Comparison of ENCODE assay signal across 8 cellular contexts in the genomic region with DNA sequence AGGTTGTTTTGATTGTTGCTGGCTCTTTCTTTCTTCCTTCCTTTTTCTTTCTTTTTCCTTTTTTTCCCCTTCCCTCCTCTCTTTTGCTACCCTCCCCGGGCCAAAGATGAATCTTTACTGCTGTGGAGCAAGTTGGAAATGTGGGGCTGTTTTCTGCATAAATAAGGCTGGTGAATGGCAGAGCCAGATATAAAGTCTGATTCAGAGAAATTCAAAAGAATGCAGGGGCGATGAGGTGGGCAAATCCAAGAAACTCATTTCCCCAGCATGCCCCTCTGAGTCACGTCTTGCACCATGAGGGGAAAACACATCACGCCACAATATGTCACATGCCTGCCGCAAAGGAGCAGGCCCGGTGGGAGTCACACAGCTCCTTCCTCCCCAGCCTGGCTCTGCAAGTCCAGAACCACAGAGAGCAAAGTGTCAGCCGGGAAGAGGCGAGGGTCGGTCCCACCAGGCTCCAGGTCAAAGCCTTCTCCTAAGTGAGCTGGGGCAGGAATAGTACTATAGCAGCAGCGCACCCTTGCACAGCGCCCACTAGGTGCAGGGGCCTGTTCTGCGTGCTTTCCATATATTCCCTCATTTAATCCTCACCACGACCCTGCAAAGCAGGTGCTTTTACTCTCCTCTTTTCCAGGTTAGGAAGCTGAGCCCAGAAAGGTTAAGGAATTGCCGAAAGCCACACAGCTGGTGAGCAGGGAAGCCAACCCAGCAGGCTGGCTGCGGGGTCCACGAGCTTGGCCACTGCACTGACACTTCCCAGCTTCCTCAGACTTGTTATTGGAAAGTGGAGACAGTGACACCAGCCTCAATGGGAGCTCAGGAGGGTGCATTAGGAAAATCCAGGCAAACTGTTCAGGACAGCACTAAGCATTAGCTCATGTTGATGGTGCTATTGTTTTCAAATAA.
DNase-seq lines count a peak whose midpoint lies in the region; ATAC-seq lines count a peak whose summit lies in the region.

No MANE protein-coding gene starts in this region.

- POLR2A ChIA-PET in activated CD4-positive, alpha-beta memory T cell treated with anti-CD3 and anti-CD28 coated beads, Interleukin-2, amount 10 ng/mL, durations not matched to agents 7 days and 5 days (lab: Charles Lee), result no interaction called here

- peak overlapping the region; percentile 88 to 97 for H3K18ac ChIP-seq in mesenchymal stem cell (ENCODE audit: low read depth in 1 of 2, low read length in 2 of 2)

- peaks cover 21% of the 10 kb centered on the region for H3K4me1 Mint-ChIP-seq in activated CD4-positive, alpha-beta memory T cell treated with anti-CD3 and anti-CD28 coated beads, Interleukin-2, amount 10 ng/mL, durations not matched to agents 7 days and 5 days

- peaks cover 13% of the 10 kb centered on the region; the same call in 1 of the 2 replicates for H3K27me3 ChIP-seq in BLaER1
- no peaks in the 10 kb centered on the region for H3K27me3 ChIP-seq in H7 (ENCODE audit: control insufficient read depth, insufficient read depth, low read length)
- no peaks in the 10 kb centered on the region for H3K27me3 ChIP-seq in effector memory CD4-positive, alpha-beta T cell (replicated peaks; ENCODE audit: control insufficient read depth, insufficient read depth, low read length, poor library complexity, severe bottlenecking)
- H3K27me3 ChIP-seq in mesenchymal stem cell (ENCODE audit: control insufficient read depth in 1 of 2, insufficient read depth in 1 of 2, low read length in 2 of 2), result no peaks in the 10 kb centered on the region

- WGBS in mesenchymal stem cell, result 14% methylated on average over 16 of the region's 16 CpGs

- H2BK15ac ChIP-seq in mesenchymal stem cell (ENCODE audit: low read depth, poor library complexity, severe bottlenecking), result peak overlapping the region; percentile 45

- no peak overlapping the region for H3K23ac ChIP-seq in mesenchymal stem cell (ENCODE audit: low read length in 2 of 2)

- CTCF ChIA-PET in activated CD4-positive, alpha-beta memory T cell treated with anti-CD3 and anti-CD28 coated beads, Interleukin-2, amount 10 ng/mL, durations not matched to agents 7 days and 5 days (lab: Charles Lee), result interaction anchor here (0.6 to 1.4 kb wide), 11 partner anchors 8 to 370 kb away, joined by 3 to 7 read pairs (median 3); no protein-coding TSS in a partner anchor

- no peaks in the 10 kb centered on the region for H3K36me3 Mint-ChIP-seq in activated CD4-positive, alpha-beta memory T cell treated with anti-CD3 and anti-CD28 coated beads, Interleukin-2, amount 10 ng/mL, durations not matched to agents 7 days and 5 days (ENCODE audit: low read depth)

- H3K14ac ChIP-seq in mesenchymal stem cell (ENCODE audit: low read length in 2 of 2), result peak overlapping the region in 1 of 2 experiments; percentile 88

- peak overlapping the region; percentile 76 for H3K4me2 ChIP-seq in BLaER1
- H3K4me2 ChIP-seq in mesenchymal stem cell (ENCODE audit: low read length, poor library complexity, severe bottlenecking), result peak overlapping the region; percentile 20

- no peak for ATAC-seq in HG03196 (IDR thresholded peaks at IDR 0.05; ENCODE audit: unreplicated experiment)

- H3K4me3 Mint-ChIP-seq in activated CD4-positive, alpha-beta memory T cell treated with anti-CD3 and anti-CD28 coated beads, Interleukin-2, amount 10 ng/mL, durations not matched to agents 7 days and 5 days, result peak overlapping the region; percentile 88

- H3K27ac ChIP-seq in BLaER1 (peak overlapping the region; percentile 61; the same call in 1 of the 2 replicates), mesenchymal stem cell (ENCODE audit: low read length, poor library complexity, severe bottlenecking) (peak overlapping the region; percentile 79)
- H3K27ac ChIP-seq in effector memory CD4-positive, alpha-beta T cell (ENCODE audit: insufficient read depth, low read length, poor library complexity, severe bottlenecking), result peak overlapping the region; percentile 48

- H3K36me3 ChIP-seq in BLaER1 (no peaks in the 10 kb centered on the region), H7 (replicated peaks; ENCODE audit: control insufficient read depth, insufficient read depth, low read length) (no peaks in the 10 kb centered on the region), mesenchymal stem cell (ENCODE audit: control insufficient read depth in 1 of 2, insufficient read depth in 2 of 2, low read depth in 1 of 2, low read length in 2 of 2) (no peaks in the 10 kb centered on the region)
- H3K36me3 ChIP-seq in effector memory CD4-positive, alpha-beta T cell (ENCODE audit: control insufficient read depth, insufficient read depth, low read length), result no peaks in the 10 kb centered on the region

- H4K20me1 ChIP-seq in BLaER1, result no peaks in the 10 kb centered on the region

- H3K4me1 ChIP-seq in BLaER1 (peaks cover 43% of the 10 kb centered on the region), mesenchymal stem cell (ENCODE audit: control insufficient read depth, insufficient read depth, low read depth, low read length) (peaks cover 45% of the 10 kb centered on the region)
- H3K4me1 ChIP-seq in effector memory CD4-positive, alpha-beta T cell (ENCODE audit: control insufficient read depth, insufficient read depth, low read length, poor library complexity, severe bottlenecking), result peaks cover 17% of the 10 kb centered on the region

- peak overlapping the region; percentile 73 to 89 for H3K4ac ChIP-seq in mesenchymal stem cell (ENCODE audit: low read depth in 1 of 2, low read length in 2 of 2)

- no peaks in the 10 kb centered on the region for H3K9me3 Mint-ChIP-seq in activated CD4-positive, alpha-beta memory T cell treated with anti-CD3 and anti-CD28 coated beads, Interleukin-2, amount 10 ng/mL, durations not matched to agents 7 days and 5 days

- no peak overlapping the region for H2AFZ ChIP-seq in mesenchymal stem cell (ENCODE audit: low read depth, low read length)

- H3K9me3 ChIP-seq in BLaER1, result no peaks in the 10 kb centered on the region
- no peaks in the 10 kb centered on the region for H3K9me3 ChIP-seq in effector memory CD4-positive, alpha-beta T cell (ENCODE audit: control insufficient read depth, low read length)
- H3K9me3 ChIP-seq in mesenchymal stem cell (ENCODE audit: control insufficient read depth, low read length), result no peaks in the 10 kb centered on the region

- peak overlapping the region; percentile 78 for H4K8ac ChIP-seq in mesenchymal stem cell (ENCODE audit: low read length)

- peak; percentile 86 for DNase-seq in H7
- DNase-seq in NCI-H69 (lab: John Stamatoyannopoulos, UW), result peak; percentile 67
- DNase-seq in activated CD4-positive, alpha-beta memory T cell treated with anti-CD3 and anti-CD28 coated beads, Interleukin-2, amount 10 ng/mL, durations not matched to agents 7 days and 5 days, result peak; percentile 61
- DNase-seq in effector memory CD4-positive, alpha-beta T cell, result peak; percentile 19 to 56 (median 37)
- DNase-seq in mesenchymal stem cell, result peak; percentile 99
- DNase-seq in stimulated activated CD8-positive, alpha-beta memory T cell treated with anti-CD3 and anti-CD28 coated beads, Interleukin-12 subunit alpha, Interleukin-12 subunit beta, amount 100 ng/mL, for 4 hours (ENCODE audit: low read depth), result peak; percentile 54

- peak overlapping the region; percentile 71 for H2BK5ac ChIP-seq in mesenchymal stem cell (ENCODE audit: low read depth, low read length, poor library complexity, severe bottlenecking)

- H3K4me3 ChIP-seq in BLaER1 (peak overlapping the region; percentile 63), H7 (ENCODE audit: insufficient read depth, low read depth, low read length) (peak overlapping the region; percentile 45), mesenchymal stem cell (ENCODE audit: insufficient read depth in 1 of 2, low read depth in 1 of 2, low read length in 2 of 2) (peak overlapping the region in 1 of 2 experiments; percentile 66)
- peak overlapping the region; percentile 70 for H3K4me3 ChIP-seq in effector memory CD4-positive, alpha-beta T cell (ENCODE audit: insufficient read depth, low read depth, low read length, poor library complexity, severe bottlenecking)

- peak overlapping the region; percentile 94 for H4K91ac ChIP-seq in mesenchymal stem cell (ENCODE audit: low read length)

- no peaks in the 10 kb centered on the region for H3K79me1 ChIP-seq in mesenchymal stem cell (replicated peaks; ENCODE audit: low read length, poor library complexity, severe bottlenecking)

- H2BK12ac ChIP-seq in mesenchymal stem cell (ENCODE audit: low read length in 2 of 2), result peak overlapping the region; percentile 81 to 97

- peak overlapping the region; percentile 99 for H2BK120ac ChIP-seq in mesenchymal stem cell (ENCODE audit: low read depth, low read length)

- H3K27ac Mint-ChIP-seq in activated CD4-positive, alpha-beta memory T cell treated with anti-CD3 and anti-CD28 coated beads, Interleukin-2, amount 10 ng/mL, durations not matched to agents 7 days and 5 days, result peak overlapping the region; percentile 91

- H3K9ac ChIP-seq in BLaER1 (peak overlapping the region; percentile 21; the same call in 1 of the 2 replicates), mesenchymal stem cell (ENCODE audit: low read length) (peak overlapping the region; percentile 96)

- H2AK5ac ChIP-seq in mesenchymal stem cell (ENCODE audit: low read length, severe bottlenecking), result peak overlapping the region; percentile 46

- peaks cover 14% of the 10 kb centered on the region for H3K27me3 Mint-ChIP-seq in activated CD4-positive, alpha-beta memory T cell treated with anti-CD3 and anti-CD28 coated beads, Interleukin-2, amount 10 ng/mL, durations not matched to agents 7 days and 5 days

Comparison
In these comparisons a context has a peak if more than half of its experiments do, and no peak if none do; other contexts are left out.
1. DNase-seq: peak in every context shown above with its lines; median percentile 99 in mesenchymal stem cell; 86 in H7; 67 in NCI-H69; 61 in activated CD4-positive, alpha-beta memory T cell treated with anti-CD3 and anti-CD28 coated beads, Interleukin-2, amount 10 ng/mL, durations not matched to agents 7 days and 5 days; 54 in stimulated activated CD8-positive, alpha-beta memory T cell treated with anti-CD3 and anti-CD28 coated beads, Interleukin-12 subunit alpha, Interleukin-12 subunit beta, amount 100 ng/mL, for 4 hours; 37 in effector memory CD4-positive, alpha-beta T cell.